ENCODE assay signal across 10 cellular contexts in genomic region chr1:160647329-160647720, GRCh38. TPM values are rescaled to one million over a fixed set of nuclear protein-coding genes. Genes with fewer than 3 reads are reported as not detected.
A peak's percentile ranks its signal among the peaks of the same experiment; 100 is the strongest.
DNase-seq lines count a peak whose midpoint lies in the region; ATAC-seq and TF ChIP-seq lines count a peak whose summit lies in the region.
"Had no signal": no experiment of that assay in that cellular context is flagged by ENCODE, and none has a peak within 500 bp of the region (broad histone marks: within the 10 kb centered on the region; RNA-seq: fewer than 3 reads in every experiment).

No MANE protein-coding gene starts in this region.

- DNase-seq in activated B cell treated with CpG ODN at 0.5 μM for 24 hours (no peak), nephron progenitor cell (no peak), Ammon's horn (ENCODE audit: low spot score) (no peak), NCI-H446 (lab: John Stamatoyannopoulos, UW) (no peak), NCI-H446 treated with DMSO at 0.1 percent for 48 hours (lab: John Stamatoyannopoulos, UW) (no peak), AG20443 (ENCODE audit: low spot score) (no peak)
- DNase-seq: NCI-H1417 treated with DMSO at 0.1 percent for 48 hours, PC-9 had no signal

- intact Hi-C loops in activated B cell treated with CpG ODN at 0.5 μM for 24 hours (cut with micrococcal nuclease): loop anchor here (1.0 to 2.0 kb wide), 2 partner anchors 17 to 21 kb away; no protein-coding TSS in a partner anchor

- H3K27ac Mint-ChIP-seq in activated B cell treated with CpG ODN at 0.5 μM for 24 hours: peak overlapping the region; percentile 91
- peak overlapping the region; percentile 39 for H3K27ac Mint-ChIP-seq in nephron progenitor cell

- H3K36me3 Mint-ChIP-seq in activated B cell treated with CpG ODN at 0.5 μM for 24 hours (ENCODE audit: low read depth) (peaks cover 49% of the 10 kb centered on the region), nephron progenitor cell (ENCODE audit: low read depth) (no peaks in the 10 kb centered on the region)

- TF ChIP-seq CTCF in activated B cell treated with CpG ODN at 0.5 μM for 24 hours (IDR thresholded peaks at IDR 0.05) (no peak), nephron progenitor cell (IDR thresholded peaks at IDR 0.05) (no peak)

- no peaks in the 10 kb centered on the region for H3K27me3 Mint-ChIP-seq in activated B cell treated with CpG ODN at 0.5 μM for 24 hours
- H3K27me3 Mint-ChIP-seq in nephron progenitor cell (ENCODE audit: low read depth, poor library complexity): peaks cover 16% of the 10 kb centered on the region

- H3K4me1 Mint-ChIP-seq in activated B cell treated with CpG ODN at 0.5 μM for 24 hours (peaks cover 88% of the 10 kb centered on the region), nephron progenitor cell (peaks cover 29% of the 10 kb centered on the region)

- H3K4me3 Mint-ChIP-seq in activated B cell treated with CpG ODN at 0.5 μM for 24 hours (peak overlapping the region; percentile 95), nephron progenitor cell (no peak overlapping the region)

- H3K9me3 Mint-ChIP-seq in activated B cell treated with CpG ODN at 0.5 μM for 24 hours (no peaks in the 10 kb centered on the region), nephron progenitor cell (no peaks in the 10 kb centered on the region)

- POLR2A ChIA-PET in activated B cell treated with CpG ODN at 0.5 μM for 24 hours (lab: Charles Lee): interaction anchor here (0.6 to 3.0 kb wide), 14 partner anchors 13 to 142 kb away, joined by 3 to 21 read pairs (median 5); partner anchors contain the start of gene SLAMF6

- ATAC-seq in GM18502 (IDR thresholded peaks at IDR 0.05; ENCODE audit: poor library complexity, unreplicated experiment) (peak; percentile 8), GM21528 (IDR thresholded peaks at IDR 0.05; ENCODE audit: low FRiP score, unreplicated experiment) (peak; percentile 16), activated B cell treated with CpG ODN at 0.5 μM for 24 hours (ENCODE audit: low read depth) (peak; percentile 22)

- CTCF ChIA-PET in activated B cell treated with CpG ODN at 0.5 μM for 24 hours (lab: Charles Lee): interaction anchor here (0.7 to 2.5 kb wide), 7 partner anchors 17 to 307 kb away, joined by 3 to 10 read pairs (median 5); no protein-coding TSS in a partner anchor

RNA-seq across cellular contexts. Expression of gene SLAMF1, which starts 0.5 kb away (rescaled TPM):
- total RNA-seq in activated B cell treated with CpG ODN at 0.5 μM for 24 hours: 85.7 and 91.7 TPM in 2 replicates
- total RNA-seq: PC-9 had no signal
